8 cellular contexts compared by ENCODE assay signal in genomic region chr1:183218981-183219621, GRCh38. TPM values are rescaled to one million over a fixed set of nuclear protein-coding genes. Genes with fewer than 3 reads are reported as not detected.
DNase-seq lines count a peak whose midpoint lies in the region; ATAC-seq and TF ChIP-seq lines count a peak whose summit lies in the region.

No MANE protein-coding gene starts in this region.

- H3K36me3 Mint-ChIP-seq in activated CD8-positive, alpha-beta memory T cell treated with anti-CD3 and anti-CD28 coated beads, Interleukin-2, amount 10 ng/mL, durations not matched to agents 7 days and 5 days = no peaks in the 10 kb centered on the region

- no peak overlapping the region for H3K4me2 ChIP-seq in PC-3 (ENCODE audit: low read length)

- H3K4me1 ChIP-seq in stomach = peaks cover 7 to 30% (median 16%) of the 10 kb centered on the region in 4 donors
- no peaks in the 10 kb centered on the region for H3K4me1 ChIP-seq in PC-3 (ENCODE audit: insufficient read depth, low read length)

- no peak overlapping the region for H3K4me3 Mint-ChIP-seq in activated CD8-positive, alpha-beta memory T cell treated with anti-CD3 and anti-CD28 coated beads, Interleukin-2, amount 10 ng/mL, durations not matched to agents 7 days and 5 days

- POLR2A ChIA-PET in PC-3 (lab: Charles Lee; ENCODE audit: unreplicated experiment) = no interaction called here

- no peaks in the 10 kb centered on the region for H4K20me1 ChIP-seq in PC-3 (ENCODE audit: low read length)

- no peaks in the 10 kb centered on the region for H3K9me3 Mint-ChIP-seq in activated CD8-positive, alpha-beta memory T cell treated with anti-CD3 and anti-CD28 coated beads, Interleukin-2, amount 10 ng/mL, durations not matched to agents 7 days and 5 days (ENCODE audit: low read depth)

- H3K79me2 ChIP-seq in PC-3 (ENCODE audit: low read length) = no peaks in the 10 kb centered on the region

- TF ChIP-seq CTCF in stomach (IDR thresholded peaks at IDR 0.05) (no peak), PC-3 (conservative IDR thresholded peaks at IDR 0.05; ENCODE audit: low read depth, low read length) (no peak)

- H3K27ac Mint-ChIP-seq in activated CD8-positive, alpha-beta memory T cell treated with anti-CD3 and anti-CD28 coated beads, Interleukin-2, amount 10 ng/mL, durations not matched to agents 7 days and 5 days = no peak overlapping the region

- no peaks in the 10 kb centered on the region for H3K9me2 ChIP-seq in PC-3 (replicated peaks; ENCODE audit: low read length)

- H3K27me3 ChIP-seq in stomach = no peaks in the 10 kb centered on the region
- H3K27me3 ChIP-seq in PC-3 (ENCODE audit: low read length) = no peaks in the 10 kb centered on the region

- no peak for TF ChIP-seq POLR2A in stomach (IDR thresholded peaks at IDR 0.05)

- H3K9me3 ChIP-seq in stomach (no peaks in the 10 kb centered on the region), PC-3 (ENCODE audit: low read length) (no peaks in the 10 kb centered on the region)

- TF ChIP-seq EP300 in stomach (IDR thresholded peaks at IDR 0.05) = peak; percentile 12

- DNase-seq in NCI-H82 (lab: John Stamatoyannopoulos, UW) (peak; percentile 62), NCI-H82 treated with DMSO at 0.1 percent for 48 hours (lab: John Stamatoyannopoulos, UW; ENCODE audit: unreplicated experiment) (no peak), left ventricle myocardium superior (no peak), stomach (peak; percentile 39), 8988T (no peak), PC-3 (no peak)
- peak; percentile 45 for DNase-seq in activated CD8-positive, alpha-beta memory T cell treated with anti-CD3 and anti-CD28 coated beads, Interleukin-2, amount 10 ng/mL, durations not matched to agents 7 days and 5 days

- CTCF ChIA-PET in activated CD8-positive, alpha-beta memory T cell treated with anti-CD3 and anti-CD28 coated beads, Interleukin-2, amount 10 ng/mL, durations not matched to agents 7 days and 5 days (lab: Charles Lee) = no interaction called here
- CTCF ChIA-PET in PC-3 (lab: Charles Lee) = no interaction called here

- intact Hi-C loops in left ventricle myocardium superior (cut with micrococcal nuclease) = no loop called here
- intact Hi-C loops in stomach (cut with DNase I; ENCODE audit: low total_unique reads) = no loop called here
- intact Hi-C loops in PC-3 (cut with micrococcal nuclease) = no loop called here

- peak; percentile 30 for ATAC-seq in activated CD8-positive, alpha-beta memory T cell treated with anti-CD3 and anti-CD28 coated beads, Interleukin-2, amount 10 ng/mL, durations not matched to agents 7 days and 5 days
- ATAC-seq in left ventricle myocardium superior = peak; percentile 75
- no peak for ATAC-seq in GM18909 (IDR thresholded peaks at IDR 0.05; ENCODE audit: poor library complexity, unreplicated experiment)
- no peak for ATAC-seq in PC-3

- no peak overlapping the region for H2AFZ ChIP-seq in PC-3 (ENCODE audit: low read length)

- peaks cover 10% of the 10 kb centered on the region for H3K4me1 Mint-ChIP-seq in activated CD8-positive, alpha-beta memory T cell treated with anti-CD3 and anti-CD28 coated beads, Interleukin-2, amount 10 ng/mL, durations not matched to agents 7 days and 5 days

- BruUV-seq in PC-3 (replicated peaks; lab: Mats Ljungman, UMichigan) = no TSS peak

- H3K27ac ChIP-seq in stomach = peak overlapping the region in 4 of 5 donors; percentile 36 to 81 (median 50)
- H3K27ac ChIP-seq in PC-3 (ENCODE audit: low read length) = no peak overlapping the region

- H3K4me3 ChIP-seq in stomach = no peak overlapping the region
- no peak overlapping the region for H3K4me3 ChIP-seq in PC-3 (ENCODE audit: low read length)

- 17 to 36% (median 23%) methylated on average over 5 of the region's 5 CpGs for WGBS in stomach, 5 donors

- H3K36me3 ChIP-seq in stomach (no peaks in the 10 kb centered on the region), PC-3 (ENCODE audit: low read depth, low read length) (peaks cover 55% of the 10 kb centered on the region; the same call in 1 of the 2 replicates)

- H3K9ac ChIP-seq in PC-3 (ENCODE audit: low read length) = no peak overlapping the region

- H3F3A ChIP-seq in PC-3 (ENCODE audit: low read length, unreplicated experiment) = no peaks in the 10 kb centered on the region

- H3K27me3 Mint-ChIP-seq in activated CD8-positive, alpha-beta memory T cell treated with anti-CD3 and anti-CD28 coated beads, Interleukin-2, amount 10 ng/mL, durations not matched to agents 7 days and 5 days = peaks cover 14% of the 10 kb centered on the region

RNA-seq across cellular contexts. Expression of gene LAMC2, which starts 33.0 kb away (rescaled TPM):
- total RNA-seq in activated CD8-positive, alpha-beta memory T cell treated with anti-CD3 and anti-CD28 coated beads, Interleukin-2, amount 10 ng/mL, durations not matched to agents 7 days and 5 days = not detected
- 3.7 TPM for total RNA-seq in left ventricle myocardium superior
- total RNA-seq in stomach = 10 to 100 TPM in 4 of 5 donors, 1 to 10 TPM in 1; 5.3 to 21.3 (median 12.7) TPM
- 10 to 100 TPM in 1 of 3 donors, 1 to 10 TPM in 2; 2.0 to 18.7 (median 4.3) TPM for polyA plus RNA-seq in stomach
- 105 and 127 TPM in 2 replicates for total RNA-seq in PC-3 (2014; rRNA removed)

Comparison
In these comparisons a context has a peak if more than half of its experiments do, and no peak if none do; other contexts are left out.
1. DNase-seq: peak in NCI-H82 (single experiment), activated CD8-positive, alpha-beta memory T cell treated with anti-CD3 and anti-CD28 coated beads, Interleukin-2, amount 10 ng/mL, durations not matched to agents 7 days and 5 days (single experiment) and stomach (single experiment); none in NCI-H82 treated with DMSO at 0.1 percent for 48 hours (single experiment), left ventricle myocardium superior (single experiment), 8988T (single experiment) and PC-3 (single experiment).
2. ATAC-seq: peak in activated CD8-positive, alpha-beta memory T cell treated with anti-CD3 and anti-CD28 coated beads, Interleukin-2, amount 10 ng/mL, durations not matched to agents 7 days and 5 days (single experiment) and left ventricle myocardium superior (single experiment); none in GM18909 (single experiment) and PC-3 (single experiment).